ENCODE assay signal across 36 cellular contexts in the genomic region with DNA sequence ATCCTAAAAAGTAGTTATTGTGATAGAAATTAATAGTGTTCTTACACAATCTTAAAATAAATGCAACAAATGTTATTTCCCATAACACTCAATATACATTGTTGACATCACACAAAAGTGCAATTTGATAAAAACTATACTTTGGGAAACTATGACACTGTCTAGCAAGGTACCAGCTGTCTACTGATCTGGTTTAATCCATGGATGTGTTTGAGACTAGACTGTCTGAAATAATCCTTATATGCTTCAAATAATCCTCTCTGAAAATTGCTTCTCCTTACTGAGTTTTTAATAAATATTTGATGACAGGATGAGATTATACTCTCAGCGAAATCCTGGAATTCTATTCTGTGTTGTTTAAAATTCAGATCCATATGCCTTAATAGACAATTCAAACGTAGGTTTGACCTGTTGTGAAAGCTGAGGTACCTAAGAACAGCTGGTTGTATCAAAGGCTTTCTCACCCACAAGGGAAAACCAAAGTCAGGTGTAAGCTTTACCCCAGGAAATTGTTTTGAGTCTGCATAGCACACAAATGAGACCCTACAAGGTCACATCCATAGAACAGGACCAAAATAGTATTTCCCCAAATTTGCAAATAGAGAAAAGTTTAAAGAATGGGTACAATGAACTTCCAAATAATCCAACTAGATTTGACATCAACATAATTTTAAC. TPM values are rescaled to one million over a fixed set of nuclear protein-coding genes. Genes with fewer than 3 reads are reported as not detected.
DNase-seq lines count a peak whose midpoint lies in the region; ATAC-seq and TF ChIP-seq lines count a peak whose summit lies in the region.
"Had no signal": no experiment of that assay in that cellular context is flagged by ENCODE, and none has a peak within 500 bp of the region (broad histone marks: within the 10 kb centered on the region; RNA-seq: fewer than 3 reads in every experiment).

No MANE protein-coding gene starts in this region.

- H3K9me3 ChIP-seq in CD4-positive, alpha-beta memory T cell (ENCODE audit: control insufficient read depth in 1 of 2, low read length in 2 of 2), result no peaks in the 10 kb centered on the region
- H3K9me3 ChIP-seq: esophagus muscularis mucosa, left lung, ovary had no signal

- H3K4me1 Mint-ChIP-seq in activated CD4-positive, alpha-beta T cell treated with anti-CD3 and anti-CD28 coated beads, Interleukin-2, amount 10 ng/mL, durations not matched to agents 7 days and 5 days, result peaks cover 36% of the 10 kb centered on the region
- H3K4me1 Mint-ChIP-seq in CD4-positive, alpha-beta memory T cell, result peaks cover 12 to 47% (median 19%) of the 10 kb centered on the region in 4 donors
- H3K4me1 Mint-ChIP-seq in activated CD8-positive, alpha-beta T cell treated with anti-CD3 and anti-CD28 coated beads, Interleukin-2, amount 10 ng/mL, durations not matched to agents 7 days and 5 days (ENCODE audit: low read depth), result peaks cover 44% of the 10 kb centered on the region
- H3K4me1 Mint-ChIP-seq: CD14-positive monocyte, neural crest cell had no signal

- peak overlapping the region; percentile 31 for H3K27ac Mint-ChIP-seq in activated CD4-positive, alpha-beta T cell treated with anti-CD3 and anti-CD28 coated beads, Interleukin-2, amount 10 ng/mL, durations not matched to agents 7 days and 5 days
- H3K27ac Mint-ChIP-seq in CD4-positive, alpha-beta memory T cell, result peak overlapping the region in 4 of 7 donors; percentile 22 to 68 (median 46)
- H3K27ac Mint-ChIP-seq in activated CD8-positive, alpha-beta T cell treated with anti-CD3 and anti-CD28 coated beads, Interleukin-2, amount 10 ng/mL, durations not matched to agents 7 days and 5 days, result peak overlapping the region; percentile 65
- H3K27ac Mint-ChIP-seq: activated CD4-positive, alpha-beta memory T cell treated with anti-CD3 and anti-CD28 coated beads, Interleukin-2, amount 10 ng/mL, durations not matched to agents 7 days and 5 days; CD14-positive monocyte; type B pancreatic cell had no signal

- no peaks in the 10 kb centered on the region for H3K27me3 Mint-ChIP-seq in activated CD4-positive, alpha-beta T cell treated with anti-CD3 and anti-CD28 coated beads, Interleukin-2, amount 10 ng/mL, durations not matched to agents 7 days and 5 days
- no peaks in the 10 kb centered on the region for H3K27me3 Mint-ChIP-seq in CD4-positive, alpha-beta memory T cell
- H3K27me3 Mint-ChIP-seq in activated CD8-positive, alpha-beta T cell treated with anti-CD3 and anti-CD28 coated beads, Interleukin-2, amount 10 ng/mL, durations not matched to agents 7 days and 5 days (ENCODE audit: low read depth), result no peaks in the 10 kb centered on the region
- H3K27me3 Mint-ChIP-seq: activated CD4-positive, alpha-beta memory T cell treated with anti-CD3 and anti-CD28 coated beads, Interleukin-2, amount 10 ng/mL, durations not matched to agents 7 days and 5 days had no signal

- H3K4me3 Mint-ChIP-seq in activated CD4-positive, alpha-beta T cell treated with anti-CD3 and anti-CD28 coated beads, Interleukin-2, amount 10 ng/mL, durations not matched to agents 7 days and 5 days, result peak overlapping the region; percentile 10
- peak overlapping the region in 6 of 8 donors; percentile 5 to 57 (median 28) for H3K4me3 Mint-ChIP-seq in CD4-positive, alpha-beta memory T cell
- H3K4me3 Mint-ChIP-seq in activated CD8-positive, alpha-beta T cell treated with anti-CD3 and anti-CD28 coated beads, Interleukin-2, amount 10 ng/mL, durations not matched to agents 7 days and 5 days, result peak overlapping the region; percentile 43
- H3K4me3 Mint-ChIP-seq: activated CD4-positive, alpha-beta memory T cell treated with anti-CD3 and anti-CD28 coated beads, Interleukin-2, amount 10 ng/mL, durations not matched to agents 7 days and 5 days; CD14-positive monocyte; neural crest cell; type B pancreatic cell had no signal

- peaks cover 26% of the 10 kb centered on the region for H3K4me1 ChIP-seq in CD4-positive, alpha-beta memory T cell (ENCODE audit: insufficient read depth, low read length)
- H3K4me1 ChIP-seq: esophagus muscularis mucosa, left lung had no signal

- intact Hi-C loops in CD4-positive, alpha-beta memory T cell (cut with micrococcal nuclease), result loop anchor here (1.0 kb wide), 1 partner anchor 9 kb away; the partner anchor contains the start of gene GFI1

- peak; percentile 41 for ATAC-seq in HG02798 (IDR thresholded peaks at IDR 0.05; ENCODE audit: poor library complexity, unreplicated experiment)
- ATAC-seq in activated CD8-positive, alpha-beta T cell treated with anti-CD3 and anti-CD28 coated beads, Interleukin-2, amount 10 ng/mL, durations not matched to agents 7 days and 5 days, result peak; percentile 79
- ATAC-seq: left lung had no signal

- H3K36me3 ChIP-seq in CD4-positive, alpha-beta memory T cell (ENCODE audit: insufficient read depth, low read length), result no peaks in the 10 kb centered on the region
- H3K36me3 ChIP-seq: brain microvascular endothelial cell, esophagus muscularis mucosa, left lung, ovary had no signal

- H3K36me3 Mint-ChIP-seq in activated CD4-positive, alpha-beta T cell treated with anti-CD3 and anti-CD28 coated beads, Interleukin-2, amount 10 ng/mL, durations not matched to agents 7 days and 5 days (ENCODE audit: low read depth), result peaks cover 10% of the 10 kb centered on the region
- H3K36me3 Mint-ChIP-seq in CD4-positive, alpha-beta memory T cell, result no peaks in the 10 kb centered on the region
- peaks cover 13% of the 10 kb centered on the region for H3K36me3 Mint-ChIP-seq in activated CD8-positive, alpha-beta T cell treated with anti-CD3 and anti-CD28 coated beads, Interleukin-2, amount 10 ng/mL, durations not matched to agents 7 days and 5 days (ENCODE audit: low read depth)
- H3K36me3 Mint-ChIP-seq: CD14-positive monocyte, type B pancreatic cell had no signal

- H3K27me3 ChIP-seq in CD4-positive, alpha-beta memory T cell (ENCODE audit: insufficient read depth, low read length), result no peaks in the 10 kb centered on the region
- H3K27me3 ChIP-seq: brain microvascular endothelial cell, left lung, ovary had no signal

- CTCF ChIA-PET in activated CD4-positive, alpha-beta T cell treated with anti-CD3 and anti-CD28 coated beads, Interleukin-2, amount 10 ng/mL, durations not matched to agents 7 days and 5 days (lab: Charles Lee), result no interaction called here
- CTCF ChIA-PET in CD4-positive, alpha-beta memory T cell (lab: Charles Lee; ENCODE audit: partially characterized antibody), result interaction anchor here (1.1 kb wide), 1 partner anchor 10 kb away, joined by 6 read pairs; no protein-coding TSS in a partner anchor
- CTCF ChIA-PET in activated CD8-positive, alpha-beta T cell treated with anti-CD3 and anti-CD28 coated beads, Interleukin-2, amount 10 ng/mL, durations not matched to agents 7 days and 5 days (lab: Charles Lee), result interaction anchor here (0.7 to 2.3 kb wide), 6 partner anchors 9 to 245 kb away, joined by 3 to 6 read pairs (median 3); partner anchors contain the start of gene GFI1

- DNase-seq in activated CD4-positive, alpha-beta T cell treated with anti-CD3 and anti-CD28 coated beads, Interleukin-2, amount 10 ng/mL, durations not matched to agents 7 days and 5 days, result peak; percentile 30
- DNase-seq in activated CD4-positive, alpha-beta T cell treated with anti-CD3 and anti-CD28 coated beads for 4 hours, result no peak
- peak in 1 of 5 donors; percentile 30 for DNase-seq in CD4-positive, alpha-beta memory T cell
- no peak for DNase-seq in activated CD8-positive, alpha-beta T cell treated with anti-CD3 and anti-CD28 coated beads, Interleukin-2, amount 10 ng/mL, durations not matched to agents 7 days and 5 days
- DNase-seq in NCI-H345 treated with DMSO at 0.1 percent for 48 hours (lab: John Stamatoyannopoulos, UW; ENCODE audit: unreplicated experiment) (no peak), GM20000 (ENCODE audit: low spot score) (no peak), GDM1 (lab: John Stamatoyannopoulos, UW) (no peak)
- DNase-seq: 8988T; activated CD4-positive, alpha-beta memory T cell treated with anti-CD3 and anti-CD28 coated beads, Interleukin-2, amount 10 ng/mL, durations not matched to agents 7 days and 5 days; activated CD4-positive, CD25-positive, alpha-beta regulatory T cell; activated effector memory CD4-positive, alpha-beta T cell treated with Interleukin-2 at 50 U/mL for 16 hours; activated T-cell treated with anti-CD3 and anti-CD28 coated beads for 4 hours; amniotic stem cell; brain microvascular endothelial cell; foreskin fibroblast; GM23248; head of caudate nucleus; IMR-90; left lung; mesenchymal stem cell; NCI-H1105; NCI-H187; NCI-H524 treated with DMSO at 0.1 percent for 48 hours; NK-92 treated with Interleukin-12 subunit alpha and Interleukin-12 subunit beta, amount 100 ng/mL, for 24 hours; ovary; stimulated activated CD4-positive, alpha-beta T cell treated with anti-CD3 and anti-CD28 coated beads, Interleukin-15, amount 100 ng/mL, for 24 hours; stimulated activated CD4-positive, alpha-beta T cell treated with anti-CD3 and anti-CD28 coated beads, Interleukin-4, amount 100 ng/mL, for 4 hours; substantia nigra; T-helper 1 cell had no signal

- no peak for TF ChIP-seq CTCF in GM20000 (IDR thresholded peaks at IDR 0.05; ENCODE audit: extremely low read depth, missing control alignments)

- no peak overlapping the region for H3K27ac ChIP-seq in CD4-positive, alpha-beta memory T cell (ENCODE audit: low read depth, low read length)
- H3K27ac ChIP-seq: brain microvascular endothelial cell, esophagus muscularis mucosa, GM23248, left lung, ovary had no signal

- no peaks in the 10 kb centered on the region for H3K9me3 Mint-ChIP-seq in activated CD4-positive, alpha-beta T cell treated with anti-CD3 and anti-CD28 coated beads, Interleukin-2, amount 10 ng/mL, durations not matched to agents 7 days and 5 days
- H3K9me3 Mint-ChIP-seq in CD4-positive, alpha-beta memory T cell, result no peaks in the 10 kb centered on the region
- H3K9me3 Mint-ChIP-seq in activated CD8-positive, alpha-beta T cell treated with anti-CD3 and anti-CD28 coated beads, Interleukin-2, amount 10 ng/mL, durations not matched to agents 7 days and 5 days (ENCODE audit: insufficient read depth), result no peaks in the 10 kb centered on the region
- H3K9me3 Mint-ChIP-seq: activated CD4-positive, alpha-beta memory T cell treated with anti-CD3 and anti-CD28 coated beads, Interleukin-2, amount 10 ng/mL, durations not matched to agents 7 days and 5 days; CD14-positive monocyte; neural crest cell; type B pancreatic cell had no signal

- H3K4me3 ChIP-seq in CD4-positive, alpha-beta memory T cell (ENCODE audit: low read length in 2 of 2), result no peak overlapping the region
- H3K4me3 ChIP-seq: esophagus muscularis mucosa, GM23248, left lung, ovary had no signal

- POLR2A ChIA-PET in activated CD4-positive, alpha-beta T cell treated with anti-CD3 and anti-CD28 coated beads, Interleukin-2, amount 10 ng/mL, durations not matched to agents 7 days and 5 days (lab: Charles Lee), result no interaction called here
- POLR2A ChIA-PET in CD4-positive, alpha-beta memory T cell (lab: Charles Lee; ENCODE audit: partially characterized antibody), result interaction anchor here (1.0 to 1.2 kb wide), 2 partner anchors 9 to 13 kb away, joined by 5 to 18 read pairs; partner anchors contain the start of gene GFI1
- POLR2A ChIA-PET in activated CD8-positive, alpha-beta T cell treated with anti-CD3 and anti-CD28 coated beads, Interleukin-2, amount 10 ng/mL, durations not matched to agents 7 days and 5 days (lab: Charles Lee), result interaction anchor here (1.3 kb wide), 1 partner anchor 10 kb away, joined by 11 read pairs; no protein-coding TSS in a partner anchor

RNA-seq across cellular contexts. Expression of gene GFI1, which starts 8.8 kb away (rescaled TPM):
- 10 to 100 TPM; 47.8 to 49.6 TPM for total RNA-seq in activated CD4-positive, alpha-beta T cell treated with anti-CD3 and anti-CD28 coated beads, Interleukin-2, amount 10 ng/mL, durations not matched to agents 7 days and 5 days
- 10 to 100 TPM; 30.6 to 33.2 TPM for total RNA-seq in CD4-positive, alpha-beta memory T cell
- 10 to 100 TPM in 1 of 2 donors, 1 to 10 TPM in 1; 7.8 to 12.1 TPM for polyA plus RNA-seq in CD4-positive, alpha-beta memory T cell
- 10 to 100 TPM; 47.6 to 48.3 TPM for total RNA-seq in activated CD8-positive, alpha-beta T cell treated with anti-CD3 and anti-CD28 coated beads, Interleukin-2, amount 10 ng/mL, durations not matched to agents 7 days and 5 days
- total RNA-seq: cerebellum, dermis microvascular lymphatic vessel endothelial cell, GM23248 had no signal
- polyA plus RNA-seq: CD14-positive monocyte, GM23248 had no signal
